15 cellular contexts compared by ENCODE assay signal in the genomic region with DNA sequence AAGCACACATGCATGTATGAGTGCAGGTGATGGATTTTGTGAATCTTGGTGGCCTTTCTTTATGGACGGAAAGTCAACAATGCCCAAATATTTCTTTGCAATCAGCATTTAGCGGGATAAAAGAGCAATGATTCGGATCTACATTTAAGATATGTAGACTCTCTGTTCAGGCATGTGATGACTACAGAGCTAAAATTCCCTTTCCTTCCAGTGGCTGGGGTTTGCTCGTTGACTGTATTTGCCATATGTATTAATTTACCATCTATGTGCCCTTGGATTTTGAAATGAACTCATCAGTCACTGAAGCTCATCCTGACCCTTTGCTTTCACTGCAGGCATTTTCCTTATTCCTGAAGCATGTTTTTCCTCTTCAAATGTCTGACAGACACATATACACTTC. TPM values are rescaled to one million over a fixed set of nuclear protein-coding genes. Genes with fewer than 3 reads are reported as not detected.
DNase-seq lines count a peak whose midpoint lies in the region; ATAC-seq, FAIRE-seq and TF ChIP-seq lines count a peak whose summit lies in the region.
"Had no signal": no experiment of that assay in that cellular context is flagged by ENCODE, and none has a peak within 500 bp of the region (broad histone marks: within the 10 kb centered on the region; RNA-seq: fewer than 3 reads in every experiment).

No MANE protein-coding gene starts in this region.

- CTCF ChIA-PET in Calu3 (lab: Charles Lee) = no interaction called here

- no peaks in the 10 kb centered on the region for H3K9me3 Mint-ChIP-seq in Calu3 (ENCODE audit: low read depth, unreplicated experiment)

- H3K4me3 ChIP-seq in left ventricle myocardium inferior (peak overlapping the region; percentile 72), rectal smooth muscle tissue (ENCODE audit: low read length) (no peak overlapping the region)
- H3K4me3 ChIP-seq: K562 had no signal

- H3K27me3 ChIP-seq in left ventricle myocardium inferior (ENCODE audit: low read depth) (peaks cover 38% of the 10 kb centered on the region), rectal smooth muscle tissue (ENCODE audit: control insufficient read depth, insufficient read depth, low read length) (peaks cover 2% of the 10 kb centered on the region)

- DNase-seq in left ventricle myocardium inferior = no peak
- no peak for DNase-seq in Right ventricle myocardium inferior (ENCODE audit: missing footprints)
- DNase-seq in epithelial cell of prostate (ENCODE audit: low read depth, low spot score) = no peak
- no peak for DNase-seq in Calu3
- DNase-seq in SKM-1 (lab: John Stamatoyannopoulos, UW; ENCODE audit: unreplicated experiment) = no peak
- DNase-seq in urothelium cell line (ENCODE audit: low spot score) = no peak
- DNase-seq: activated naive CD4-positive, alpha-beta T cell; dermis blood vessel endothelial cell; NCI-H146 had no signal

- BruUV-seq in Calu3 (replicated peaks; lab: Mats Ljungman, UMichigan) = no TSS peak

- ATAC-seq in Right ventricle myocardium inferior (no peak), HG02885 (IDR thresholded peaks at IDR 0.05; ENCODE audit: poor library complexity, unreplicated experiment) (no peak)
- ATAC-seq: K562 had no signal

- H3K27ac ChIP-seq in left ventricle myocardium inferior (replicated peaks) (peak overlapping the region; percentile 89), epithelial cell of prostate (peak overlapping the region; percentile 83), rectal smooth muscle tissue (ENCODE audit: low read depth, low read length) (peak overlapping the region; percentile 88)

- H3K9ac ChIP-seq in rectal smooth muscle tissue (ENCODE audit: low read length) = no peak overlapping the region

- no peak overlapping the region for H3K4me3 Mint-ChIP-seq in Calu3 (ENCODE audit: low read depth, unreplicated experiment)

- no peaks in the 10 kb centered on the region for H3K9me3 ChIP-seq in left ventricle myocardium inferior (replicated peaks)
- H3K9me3 ChIP-seq: suprapubic skin had no signal

- peaks cover 6% of the 10 kb centered on the region for H3K4me1 Mint-ChIP-seq in Calu3 (ENCODE audit: low read depth, unreplicated experiment)

- intact Hi-C loops in left ventricle myocardium inferior (cut with micrococcal nuclease) (loop anchor here (10.0 kb wide), 2 partner anchors 92 to 448 kb away; no protein-coding TSS in a partner anchor), Right ventricle myocardium inferior (cut with DNase I) (loop anchor here (10.0 kb wide), 2 partner anchors 358 to 402 kb away; no protein-coding TSS in a partner anchor), Calu3 (cut with micrococcal nuclease; ENCODE audit: unreplicated experiment) (loop anchor here (5.0 kb wide), 1 partner anchor 445 kb away; no protein-coding TSS in a partner anchor)

- H3K36me3 ChIP-seq in left ventricle myocardium inferior = no peaks in the 10 kb centered on the region
- H3K36me3 ChIP-seq in rectal smooth muscle tissue (ENCODE audit: control insufficient read depth, insufficient read depth, low read length) = no peaks in the 10 kb centered on the region
- H3K36me3 ChIP-seq: suprapubic skin had no signal

- TF ChIP-seq CTCF in left ventricle myocardium inferior (IDR thresholded peaks at IDR 0.05; ENCODE audit: borderline replicate concordance) (no peak), Calu3 (IDR thresholded peaks at IDR 0.05; ENCODE audit: unreplicated experiment) (no peak)

- H3K27ac Mint-ChIP-seq in Calu3 (ENCODE audit: unreplicated experiment) = no peak overlapping the region

- FAIRE-seq in urothelium cell line (lab: Jason Lieb, UNC) = no peak
- FAIRE-seq: GM18507, K562 had no signal

- H3K4me1 ChIP-seq in left ventricle myocardium inferior (peaks cover 32% of the 10 kb centered on the region), rectal smooth muscle tissue (ENCODE audit: control insufficient read depth, insufficient read depth, low read length) (peaks cover 5% of the 10 kb centered on the region)

- H3K36me3 Mint-ChIP-seq in Calu3 (ENCODE audit: insufficient read depth, unreplicated experiment) = no peaks in the 10 kb centered on the region

- peaks cover 10% of the 10 kb centered on the region for H3K27me3 Mint-ChIP-seq in Calu3 (ENCODE audit: unreplicated experiment)

RNA-seq across cellular contexts. Expression of a gene that starts 13.6 kb away (rescaled TPM):
- total RNA-seq in left ventricle myocardium inferior (0.36 TPM), Right ventricle myocardium inferior (not detected), Calu3 (2022) (not detected in 2 replicates)
- total RNA-seq: activated CD8-positive, alpha-beta memory T cell treated with anti-CD3 and anti-CD28 coated beads for 36 hours; dermis blood vessel endothelial cell; K562; suprapubic skin had no signal
